8 cellular contexts compared by ENCODE assay signal in the genomic region with DNA sequence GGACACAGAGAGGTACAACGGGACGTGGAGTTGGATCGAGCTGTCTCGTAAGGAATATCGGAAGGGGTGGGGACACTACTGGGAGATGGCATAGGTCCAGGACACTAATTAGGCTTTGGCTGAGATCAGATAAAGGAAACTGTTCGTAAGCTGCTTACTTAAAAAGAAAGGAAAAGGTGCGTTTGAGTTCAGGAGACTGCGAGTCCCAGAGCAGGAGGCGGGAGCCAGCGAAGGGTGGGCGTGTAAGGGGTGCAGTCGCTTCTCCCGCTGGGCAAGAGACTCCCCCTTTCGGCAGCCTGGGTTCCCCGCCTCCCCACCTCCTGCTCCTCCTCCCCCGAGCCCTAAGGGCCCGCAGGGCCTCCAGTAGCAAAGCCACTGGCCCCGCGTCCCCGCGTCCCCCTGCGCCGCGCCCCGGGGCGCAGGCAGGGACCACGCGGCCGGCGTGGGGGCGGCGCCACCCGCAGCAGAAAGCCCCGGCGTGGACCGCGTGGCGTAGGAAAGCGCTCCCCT. TPM values are rescaled to one million over a fixed set of nuclear protein-coding genes. Genes with fewer than 3 reads are reported as not detected.
DNase-seq lines count a peak whose midpoint lies in the region; ATAC-seq, FAIRE-seq and TF ChIP-seq lines count a peak whose summit lies in the region.

No MANE protein-coding gene starts in this region.

- H3K27ac ChIP-seq in Panc1 (ENCODE audit: low read length) = peak overlapping the region; percentile 93
- H3K27ac ChIP-seq in urinary bladder (ENCODE audit: low read depth) = peak overlapping the region; percentile 72

- ATAC-seq in HG03342 (IDR thresholded peaks at IDR 0.05; ENCODE audit: unreplicated experiment) = peak; percentile 39
- ATAC-seq in Panc1 = peak; percentile 70
- peak; percentile 42 for ATAC-seq in omental fat pad (ENCODE audit: low FRiP score)

- no peaks in the 10 kb centered on the region for H3K9me3 ChIP-seq in Panc1 (ENCODE audit: control insufficient read depth, insufficient read depth, low read depth, low read length)

- peak; percentile 4 for FAIRE-seq in GM19239 (lab: Jason Lieb, UNC)

- CTCF ChIA-PET in Panc1 (lab: Charles Lee) = interaction anchor here (1.1 kb wide), 1 partner anchor 109 kb away, joined by 3 read pairs; no protein-coding TSS in a partner anchor

- in situ Hi-C loops in Panc1 (cut with HindIII; ENCODE audit: low pct_unique_long_range_greater_than_20kb, low sequenced_read_pairs) = no loop called here

- H3K36me3 ChIP-seq in Panc1 (ENCODE audit: control insufficient read depth, insufficient read depth, low read length) (no peaks in the 10 kb centered on the region), urinary bladder (ENCODE audit: insufficient read depth) (no peaks in the 10 kb centered on the region)

- peaks cover 27% of the 10 kb centered on the region for H3K4me1 ChIP-seq in Panc1 (ENCODE audit: control insufficient read depth, insufficient read depth, low read length)
- H3K4me1 ChIP-seq in urinary bladder (ENCODE audit: insufficient read depth) = no peaks in the 10 kb centered on the region

- WGBS in urinary bladder = under 1% methylated on average over 39 of the region's 39 CpGs

- POLR2A ChIA-PET in Panc1 (lab: Charles Lee) = no interaction called here

- intact Hi-C loops in Panc1 (cut with micrococcal nuclease; ENCODE audit: unreplicated experiment) = no loop called here

- TF ChIP-seq CTCF in Panc1 (IDR thresholded peaks at IDR 0.05) (peak; percentile 49), omental fat pad (IDR thresholded peaks at IDR 0.05) (no peak)

- no peaks in the 10 kb centered on the region for H3K27me3 ChIP-seq in Panc1 (ENCODE audit: control insufficient read depth, insufficient read depth, low read length)

- DNase-seq in CD1c-positive myeloid dendritic cell (ENCODE audit: extremely low spot score) (peak; percentile 19), GM19239 (ENCODE audit: insufficient read length, low spot score) (peak; percentile 53), Panc1 (ENCODE audit: low read depth, low spot score) (no peak), activated gamma-delta T cell treated with Interleukin-2 at 50 U/mL for 16 hours (peak; percentile 36), germinal center (ENCODE audit: low spot score) (peak; percentile 69), omental fat pad (ENCODE audit: low spot score) (no peak)

- H3K4me3 ChIP-seq in Panc1 (ENCODE audit: low read depth in 2 of 2, low read length in 2 of 2) (peak overlapping the region; percentile 76 to 89), urinary bladder (ENCODE audit: low read depth, low read length) (peak overlapping the region; percentile 84)

- no TSS peak for BruUV-seq in Panc1 (replicated peaks; lab: Mats Ljungman, UMichigan)

RNA-seq across cellular contexts. Expression of a gene that starts 0.6 kb away (rescaled TPM):
- total RNA-seq in Panc1 (2021; ENCODE audit: unreplicated experiment) (69.3 TPM), omental fat pad (10 to 100 TPM in 1 of 4 donors, 1 to 10 TPM in 3; 5.7 to 23.3 (median 6.9) TPM), urinary bladder (32.5 TPM)
- polyA plus RNA-seq in Panc1 (2012; ENCODE audit: insufficient read length) = 36.3 TPM
- 31.4 TPM for polyA plus RNA-seq in urinary bladder

Comparison
In these comparisons a context has a peak if more than half of its experiments do, and no peak if none do; other contexts are left out.
1. DNase-seq: peak in CD1c-positive myeloid dendritic cell (single experiment), GM19239 (single experiment), activated gamma-delta T cell treated with Interleukin-2 at 50 U/mL for 16 hours (single experiment) and germinal center (single experiment); none in Panc1 (single experiment) and omental fat pad (single experiment).
2. Peak in every context shown above with its lines, with median percentiles within 50 percentile points of each other: ATAC-seq.